ENCODE assay signal across 20 cellular contexts in genomic region chr4:124097447-124097846, GRCh38.
DNase-seq lines count a peak whose midpoint lies in the region; ATAC-seq, FAIRE-seq and TF ChIP-seq lines count a peak whose summit lies in the region.
"Had no signal": no experiment of that assay in that cellular context is flagged by ENCODE, and none has a peak within 500 bp of the region (broad histone marks: within the 10 kb centered on the region; RNA-seq: fewer than 3 reads in every experiment).

No MANE protein-coding gene starts in this region.

- TF ChIP-seq EP300 in H1 (IDR thresholded peaks at IDR 0.05; ENCODE audit: borderline replicate concordance in 1 of 2, low read depth in 2 of 2, low read length in 2 of 2): no peak

- TF ChIP-seq CTCF in H1 (IDR thresholded peaks at IDR 0.05; ENCODE audit: control extremely low read depth in 1 of 3, insufficient read depth in 1 of 3, low read depth in 1 of 3, low read length in 3 of 3) (no peak), heart left ventricle (IDR thresholded peaks at IDR 0.05) (no peak), gastrocnemius medialis (IDR thresholded peaks at IDR 0.05 in 4 of 5, conservative IDR thresholded peaks at IDR 0.05 in 1 of 5) (no peak), H9 (conservative IDR thresholded peaks at IDR 0.05) (no peak), adrenal gland (IDR thresholded peaks at IDR 0.05) (no peak)

- DNase-seq in RKO (ENCODE audit: low spot score) (peak; percentile 4), H1 (ENCODE audit: low read depth in 1 of 2, low spot score in 2 of 2) (no peak), heart left ventricle (no peak), gastrocnemius medialis (no peak), H9 (no peak), adrenal gland (no peak), cerebellar nuclear complex (lab: John Stamatoyannopoulos, UW) (no peak)
- DNase-seq: AML-193; COR-L47; EL; MV-4-11; NCI-H1417; NCI-H187 treated with DMSO at 0.1 percent for 48 hours; NCI-H446 treated with DMSO at 0.1 percent for 48 hours; NK-92 treated with Interleukin-12 subunit alpha and Interleukin-12 subunit beta, amount 100 ng/mL, for 24 hours; RPMI8226; SJCRH30 had no signal

- H4K91ac ChIP-seq in H1 (replicated peaks; ENCODE audit: insufficient read length, low read length) (no peak overlapping the region), H9 (ENCODE audit: insufficient read length, low read depth, low read length) (no peak overlapping the region)

- WGBS in H1 (ENCODE audit: extremely low coverage in 1 of 2, insufficient coverage in 1 of 2, insufficient read length in 1 of 2, insufficient replicate concordance in 2 of 2, low coverage in 1 of 2, low lambda C conversion rate in 2 of 2, missing lambda C conversion rate in 1 of 2), 2 experiments: 88% methylated on average over 1 of the region's 1 CpG; no CpG with 5 or more reads in 1 of the 2 experiments
- WGBS in heart left ventricle, 4 donors: 83 to 96% (median 92%) methylated on average over 1 of the region's 1 CpG
- WGBS in H9 (ENCODE audit: extremely low coverage, insufficient read length, low lambda C conversion rate): no CpG with 5 or more reads among the region's 1 CpG
- WGBS in adrenal gland, 4 donors: 85 to 96% (median 95%) methylated on average over 1 of the region's 1 CpG

- H2BK15ac ChIP-seq in H1 (ENCODE audit: low read length) (no peak overlapping the region), H9 (ENCODE audit: low read depth, low read length) (no peak overlapping the region)

- no peak overlapping the region for H3K27ac ChIP-seq in H1 (ENCODE audit: low read depth, low read length)
- H3K27ac ChIP-seq in heart left ventricle: peak overlapping the region in 7 of 12 donors; percentile 26 to 73 (median 44)
- H3K27ac ChIP-seq in gastrocnemius medialis: peak overlapping the region; percentile 27 to 49 (median 40)
- no peak overlapping the region for H3K27ac ChIP-seq in H9 (ENCODE audit: insufficient read length, low read depth, low read length)
- no peak overlapping the region for H3K27ac ChIP-seq in adrenal gland
- H3K27ac ChIP-seq: SJCRH30 had no signal

- H4K20me1 ChIP-seq in H1 (replicated peaks in 1 of 2; ENCODE audit: control insufficient read depth in 1 of 2, insufficient read depth in 2 of 2, low read length in 2 of 2) (no peaks in the 10 kb centered on the region), H9 (ENCODE audit: control insufficient read depth, insufficient read depth, insufficient read length) (no peaks in the 10 kb centered on the region)

- peaks cover 0 to under 1% (median 0%) of the 10 kb centered on the region in 3 experiments; a peak in 1 of 7 replicates for H3K36me3 Mint-ChIP-seq in H9 (ENCODE audit: insufficient read depth in 1 of 3, low read depth in 3 of 3)

- H3K18ac ChIP-seq in H1 (ENCODE audit: extremely low read depth, low read length) (no peak overlapping the region), H9 (ENCODE audit: insufficient read length, low read depth, low read length) (no peak overlapping the region)

- H3K9ac ChIP-seq in H1 (replicated peaks in 1 of 4; ENCODE audit: extremely low read depth in 1 of 4, low read depth in 3 of 4, low read length in 3 of 4) (no peak overlapping the region), H9 (ENCODE audit: extremely low read depth, insufficient read length, low read length) (no peak overlapping the region)

- H3K4me2 ChIP-seq in H1 (ENCODE audit: insufficient read depth in 1 of 2, low read depth in 2 of 2, low read length in 2 of 2) (no peak overlapping the region), H9 (ENCODE audit: insufficient read depth, insufficient read length, low read length) (no peak overlapping the region)

- H2AK5ac ChIP-seq in H1 (ENCODE audit: low read depth, low read length) (no peak overlapping the region), H9 (ENCODE audit: insufficient read length, low read length) (no peak overlapping the region)

- no peaks in the 10 kb centered on the region for H3K23me2 ChIP-seq in H1 (ENCODE audit: low read depth, low read length)
- H3K23me2 ChIP-seq in H9 (ENCODE audit: insufficient read length, low read depth, low read length, poor library complexity, severe bottlenecking): no peaks in the 10 kb centered on the region

- H2BK12ac ChIP-seq in H1 (ENCODE audit: low read depth, low read length): no peak overlapping the region
- no peak overlapping the region for H2BK12ac ChIP-seq in H9 (ENCODE audit: insufficient read length, low read depth, low read length)

- H3K9me3 ChIP-seq in H1 (ENCODE audit: insufficient read depth in 2 of 2, low read depth in 1 of 2, low read length in 1 of 2) (no peaks in the 10 kb centered on the region), heart left ventricle (peaks cover 0 to 9% (median 0%) of the 10 kb centered on the region in 12 donors), gastrocnemius medialis (no peaks in the 10 kb centered on the region), H9 (ENCODE audit: control insufficient read depth, low read depth, low read length) (no peaks in the 10 kb centered on the region), adrenal gland (replicated peaks in 1 of 3) (no peaks in the 10 kb centered on the region)
- H3K9me3 ChIP-seq: HAP-1, SJCRH30 had no signal

- H2AFZ ChIP-seq in H1 (ENCODE audit: low read length) (0 out of 2 replicates have a peak overlapping the region, but pooled peaks have one; percentile 41), H9 (ENCODE audit: low read length) (no peak overlapping the region)

- H3K79me1 ChIP-seq in H1 (ENCODE audit: low read depth, low read length): no peaks in the 10 kb centered on the region
- H3K79me1 ChIP-seq in H9 (ENCODE audit: insufficient read depth, low read depth, low read length, poor library complexity, severe bottlenecking): no peaks in the 10 kb centered on the region

- H3K27ac Mint-ChIP-seq in H9: no peak overlapping the region

- H2BK120ac ChIP-seq in H1 (replicated peaks; ENCODE audit: low read depth, low read length) (no peak overlapping the region), H9 (ENCODE audit: low read depth, low read length, poor library complexity, severe bottlenecking) (no peak overlapping the region)

- TF ChIP-seq POLR2A in H1 (IDR thresholded peaks at IDR 0.05; ENCODE audit: control extremely low read depth in 1 of 2, low read depth in 2 of 2, low read length in 2 of 2) (no peak), heart left ventricle (IDR thresholded peaks at IDR 0.05) (no peak), gastrocnemius medialis (IDR thresholded peaks at IDR 0.05) (no peak), adrenal gland (IDR thresholded peaks at IDR 0.05) (no peak)

- H3K79me2 ChIP-seq in H1 (ENCODE audit: control insufficient read depth in 1 of 2, insufficient read depth in 2 of 2, low read length in 2 of 2) (no peaks in the 10 kb centered on the region), H9 (ENCODE audit: insufficient read depth, low read length) (no peaks in the 10 kb centered on the region)

- POLR2A ChIA-PET in H1 (lab: Charles Lee; ENCODE audit: partially characterized antibody): no interaction called here

- H3K27me3 ChIP-seq in H1 (replicated peaks in 1 of 4; ENCODE audit: control insufficient read depth in 3 of 4, extremely low read depth in 1 of 4, insufficient read depth in 3 of 4, low read length in 3 of 4): no peaks in the 10 kb centered on the region
- H3K27me3 ChIP-seq in heart left ventricle: no peaks in the 10 kb centered on the region
- no peaks in the 10 kb centered on the region for H3K27me3 ChIP-seq in gastrocnemius medialis
- H3K27me3 ChIP-seq in H9 (ENCODE audit: insufficient read depth, low read length): no peaks in the 10 kb centered on the region
- no peaks in the 10 kb centered on the region for H3K27me3 ChIP-seq in adrenal gland
- H3K27me3 ChIP-seq: SJCRH30 had no signal

- H2BK5ac ChIP-seq in H1 (ENCODE audit: low read depth, low read length) (no peak overlapping the region), H9 (ENCODE audit: insufficient read length, low read length) (no peak overlapping the region)

- H3T11ph ChIP-seq in H9 (ENCODE audit: low read length): no peak overlapping the region

- H3K36me3 ChIP-seq in H1 (ENCODE audit: control insufficient read depth in 2 of 4, insufficient read depth in 4 of 4, low read length in 3 of 4) (no peaks in the 10 kb centered on the region), heart left ventricle (no peaks in the 10 kb centered on the region), gastrocnemius medialis (no peaks in the 10 kb centered on the region), adrenal gland (replicated peaks in 1 of 2) (no peaks in the 10 kb centered on the region)
- H3K36me3 ChIP-seq: HAP-1, SJCRH30 had no signal

- no peaks in the 10 kb centered on the region for H3K4me1 Mint-ChIP-seq in H9

- H2BK20ac ChIP-seq in H1 (ENCODE audit: low read length) (no peak overlapping the region), H9 (ENCODE audit: low read depth, low read length, poor library complexity, severe bottlenecking) (no peak overlapping the region)

- H4K5ac ChIP-seq in H1 (ENCODE audit: insufficient read length, low read depth, low read length) (no peak overlapping the region), H9 (ENCODE audit: insufficient read length, low read depth, low read length) (no peak overlapping the region)

- H3K23ac ChIP-seq in H1 (ENCODE audit: insufficient read length) (no peak overlapping the region), H9 (ENCODE audit: insufficient read length, low read depth, low read length) (no peak overlapping the region)

- H3K4ac ChIP-seq in H1 (replicated peaks; ENCODE audit: insufficient read length, low read depth, low read length): no peak overlapping the region
- no peak overlapping the region for H3K4ac ChIP-seq in H9 (ENCODE audit: low read depth, low read length)

- CTCF ChIA-PET in H1 (lab: Charles Lee; ENCODE audit: partially characterized antibody): no interaction called here

- intact Hi-C loops in heart left ventricle (cut with DNase I) (loop anchor here in 1 of 10 donors (10.0 kb wide), 1 partner anchor 253 kb away; no protein-coding TSS in a partner anchor), gastrocnemius medialis (cut with DNase I; ENCODE audit: low total_unique reads) (no loop called here), adrenal gland (cut with DNase I) (no loop called here)

- no peak for TF ChIP-seq RAD21 in H1 (IDR thresholded peaks at IDR 0.05 in 1 of 2, conservative IDR thresholded peaks at IDR 0.05 in 1 of 2; ENCODE audit: low read depth in 2 of 2, low read length in 2 of 2)

- no peak for FAIRE-seq in H1 (lab: Jason Lieb, UNC)
- FAIRE-seq: K562 had no signal

- no peak overlapping the region for H3K56ac ChIP-seq in H1 (replicated peaks; ENCODE audit: insufficient read length, low read depth, low read length)
- H3K56ac ChIP-seq in H9 (ENCODE audit: insufficient read length, low read depth, low read length): no peak overlapping the region

- H4K8ac ChIP-seq in H1 (ENCODE audit: extremely low read depth, insufficient read depth, low read length): no peak overlapping the region
- H4K8ac ChIP-seq in H9 (replicated peaks; ENCODE audit: insufficient read length, low read depth, low read length): no peak overlapping the region

- H3K4me1 ChIP-seq in H1 (replicated peaks in 1 of 4; ENCODE audit: control insufficient read depth in 3 of 4, insufficient read depth in 4 of 4, low read length in 3 of 4) (no peaks in the 10 kb centered on the region), heart left ventricle (peaks cover 0 to 18% (median 0%) of the 10 kb centered on the region in 12 donors), gastrocnemius medialis (no peaks in the 10 kb centered on the region), H9 (ENCODE audit: insufficient read depth, low read length) (no peaks in the 10 kb centered on the region), adrenal gland (replicated peaks in 1 of 2) (no peaks in the 10 kb centered on the region)
- H3K4me1 ChIP-seq: HAP-1, SJCRH30 had no signal

- no peaks in the 10 kb centered on the region for H3K9me3 Mint-ChIP-seq in H9

- H3K14ac ChIP-seq in H1 (ENCODE audit: insufficient read length): no peak overlapping the region
- H3K14ac ChIP-seq in H9 (ENCODE audit: insufficient read depth, low read length): no peak overlapping the region

- H3K4me3 Mint-ChIP-seq in H9: no peak overlapping the region

- H3K4me3 ChIP-seq in H1 (ENCODE audit: extremely low read depth in 1 of 4, insufficient read depth in 2 of 4, low read depth in 3 of 4, low read length in 4 of 4) (no peak overlapping the region), heart left ventricle (no peak overlapping the region), gastrocnemius medialis (no peak overlapping the region), adrenal gland (no peak overlapping the region)
- H3K4me3 ChIP-seq: HAP-1, K562, SJCRH30 had no signal

- H3K27me3 Mint-ChIP-seq in H9 (ENCODE audit: low read depth): no peaks in the 10 kb centered on the region

- in situ Hi-C loops in gastrocnemius medialis (cut with MboI; ENCODE audit: low sequenced_read_pairs in 4 of 4): no loop called here

- ATAC-seq in heart left ventricle: peak in 3 of 4 donors; percentile 65 to 83 (median 73)
- peak; percentile 69 to 85 for ATAC-seq in gastrocnemius medialis
- ATAC-seq in HG03095 (IDR thresholded peaks at IDR 0.05; ENCODE audit: unreplicated experiment): no peak
- ATAC-seq: K562 had no signal

Comparison
In these comparisons a context has a peak if more than half of its experiments do, and no peak if none do; other contexts are left out.
1. H3K27ac ChIP-seq: peak in heart left ventricle (7 of 12) and gastrocnemius medialis (4 of 4); none in H1 (single experiment), H9 (single experiment) and adrenal gland (0 of 5).